In genomic region chr1:10211805-10212405, GRCh38 we compare ENCODE assay signal across 1 cellular context.
A peak's percentile ranks its signal among the peaks of the same experiment; 100 is the strongest.
TF ChIP-seq lines count a peak whose summit lies in the region.

No MANE protein-coding gene starts in this region.

TF ChIP-seq in K562, 482 proteins besides CTCF, POLR2A, EP300 and RAD21 (continued from another document and continues in another):
- no peak for TF ChIP-seq HNRNPLL (IDR thresholded peaks at IDR 0.05; ENCODE audit: low read depth, low read length, poor library complexity, severe bottlenecking)
- no peak for TF ChIP-seq HNRNPH1 (optimal IDR thresholded peaks at IDR 0.05; ENCODE audit: low read depth, low read length)
- no peak for TF ChIP-seq BCOR (IDR thresholded peaks at IDR 0.05)
- no peak for TF ChIP-seq KDM2B (CRISPR knock-in tag; IDR thresholded peaks at IDR 0.05)
- no peak for TF ChIP-seq FOXP1 (CRISPR knock-in tag; IDR thresholded peaks at IDR 0.05)
- TF ChIP-seq RREB1 (CRISPR knock-in tag; IDR thresholded peaks at IDR 0.05), result no peak
- no peak for TF ChIP-seq SAFB2 (IDR thresholded peaks at IDR 0.05; ENCODE audit: borderline replicate concordance, low read depth, low read length, severe bottlenecking)
- no peak for TF ChIP-seq IFI16 (CRISPR knock-in tag; IDR thresholded peaks at IDR 0.05)
- TF ChIP-seq ZNF431 (CRISPR knock-in tag; IDR thresholded peaks at IDR 0.05), result no peak
- TF ChIP-seq DNMT1 (IDR thresholded peaks at IDR 0.05), result no peak
- TF ChIP-seq RBM22 (IDR thresholded peaks at IDR 0.05; ENCODE audit: low read depth, low read length, poor library complexity, severe bottlenecking), result no peak
- TF ChIP-seq ZBTB17 (CRISPR knock-in tag; IDR thresholded peaks at IDR 0.05), result no peak
- TF ChIP-seq GABPB2 (CRISPR knock-in tag; conservative IDR thresholded peaks at IDR 0.05), result no peak
- TF ChIP-seq ZBTB33 (CRISPR knock-in tag; IDR thresholded peaks at IDR 0.05), result no peak
- TF ChIP-seq ILF3 (IDR thresholded peaks at IDR 0.05; ENCODE audit: borderline replicate concordance), result no peak
- TF ChIP-seq POU5F1 (IDR thresholded peaks at IDR 0.05; ENCODE audit: borderline replicate concordance, low read depth, low read length, partially characterized antibody), result no peak
- no peak for TF ChIP-seq ESRRA (IDR thresholded peaks at IDR 0.05; ENCODE audit: borderline replicate concordance, low read depth)
- TF ChIP-seq ZNF780A (CRISPR knock-in tag; IDR thresholded peaks at IDR 0.05), result no peak
- no peak for TF ChIP-seq TOE1 (IDR thresholded peaks at IDR 0.05; ENCODE audit: borderline replicate concordance)
- no peak for TF ChIP-seq TOE1 (CRISPR knock-in tag; IDR thresholded peaks at IDR 0.05; ENCODE audit: borderline replicate concordance, low read depth)
- TF ChIP-seq AFF4 (CRISPR knock-in tag; IDR thresholded peaks at IDR 0.05), result no peak
- no peak for TF ChIP-seq HDGF (IDR thresholded peaks at IDR 0.05)
- TF ChIP-seq DDX20 (tag; IDR thresholded peaks at IDR 0.05; ENCODE audit: low read depth), result no peak
- TF ChIP-seq ATF2 (CRISPR knock-in tag; IDR thresholded peaks at IDR 0.05), result no peak
- no peak for TF ChIP-seq SREBF1 (IDR thresholded peaks at IDR 0.05; ENCODE audit: borderline replicate concordance, low read depth, low read length)
- TF ChIP-seq E2F3 (CRISPR knock-in tag; IDR thresholded peaks at IDR 0.05), result no peak
- no peak for TF ChIP-seq HNRNPL (IDR thresholded peaks at IDR 0.05; ENCODE audit: low read depth, low read length)
- peak; percentile 67 for TF ChIP-seq DACH1 (IDR thresholded peaks at IDR 0.05; ENCODE audit: partially characterized antibody)
- TF ChIP-seq ZBTB5 (IDR thresholded peaks at IDR 0.05), result no peak
- TF ChIP-seq MXI1 (IDR thresholded peaks at IDR 0.05; ENCODE audit: low read depth, low read length), result no peak
- TF ChIP-seq C11orf30 (IDR thresholded peaks at IDR 0.05; ENCODE audit: low read depth), result no peak
- TF ChIP-seq NCOA6 (IDR thresholded peaks at IDR 0.05), result no peak
- peak; percentile 59 for TF ChIP-seq CBFA2T3 (IDR thresholded peaks at IDR 0.05)
- TF ChIP-seq ZBTB2 (IDR thresholded peaks at IDR 0.05), result no peak
- no peak for TF ChIP-seq NR2F6 (CRISPR knock-in tag; IDR thresholded peaks at IDR 0.05)
- TF ChIP-seq MBD2 (IDR thresholded peaks at IDR 0.05; ENCODE audit: borderline replicate concordance, low read depth), result no peak
- peak in 1 of 2 experiments; percentile 25; a peak in 1 of 4 replicates for TF ChIP-seq MAZ (CRISPR knock-in tag; conservative IDR thresholded peaks at IDR 0.05 in 1 of 2, IDR thresholded peaks at IDR 0.05 in 1 of 2)
- no peak for TF ChIP-seq TARDBP (IDR thresholded peaks at IDR 0.05)
- no peak for TF ChIP-seq RBFOX2 (IDR thresholded peaks at IDR 0.05; ENCODE audit: low read depth, low read length)
- no peak for TF ChIP-seq IRF9 (tag; IDR thresholded peaks at IDR 0.05)
- no peak for TF ChIP-seq EZH2 (IDR thresholded peaks at IDR 0.05; ENCODE audit: borderline replicate concordance, low read depth, low read length)
- TF ChIP-seq RBM39 (optimal IDR thresholded peaks at IDR 0.05; ENCODE audit: low read depth, low read length), result peak; percentile 60
- TF ChIP-seq STAG1 (CRISPR knock-in tag; IDR thresholded peaks at IDR 0.05; ENCODE audit: borderline replicate concordance), result no peak
- TF ChIP-seq POLR3G (IDR thresholded peaks at IDR 0.05; ENCODE audit: extremely low read depth, insufficient read length, insufficient replicate concordance), result no peak
- no peak for TF ChIP-seq SAFB (IDR thresholded peaks at IDR 0.05; ENCODE audit: borderline replicate concordance, low read depth, low read length)
- TF ChIP-seq BRD4 (IDR thresholded peaks at IDR 0.05), result no peak
- TF ChIP-seq RBM14 (IDR thresholded peaks at IDR 0.05; ENCODE audit: borderline replicate concordance, insufficient read depth, low read depth, low read length), result no peak
- TF ChIP-seq PURB (CRISPR knock-in tag; IDR thresholded peaks at IDR 0.05; ENCODE audit: low read depth), result no peak
- TF ChIP-seq ZNF76 (CRISPR knock-in tag; IDR thresholded peaks at IDR 0.05; ENCODE audit: borderline replicate concordance), result no peak
- no peak for TF ChIP-seq NFIC (IDR thresholded peaks at IDR 0.05)
- no peak for TF ChIP-seq ZFP91 (CRISPR knock-in tag; IDR thresholded peaks at IDR 0.05)
- no peak for TF ChIP-seq ZNF778 (CRISPR knock-in tag; IDR thresholded peaks at IDR 0.05)
